In genomic region chr5:154276932-154277331, GRCh38 we compare ENCODE assay signal across 11 cellular contexts.
DNase-seq lines count a peak whose midpoint lies in the region; ATAC-seq lines count a peak whose summit lies in the region.
"Had no signal": no experiment of that assay in that cellular context is flagged by ENCODE, and none has a peak within 500 bp of the region (broad histone marks: within the 10 kb centered on the region; RNA-seq: fewer than 3 reads in every experiment).

No MANE protein-coding gene starts in this region.

- H3K4me1 Mint-ChIP-seq in activated T-helper 17 cell treated with anti-CD3 and anti-CD28 coated beads, Interleukin-2, amount 50 U/mL, for 72 hours = peaks cover 39% of the 10 kb centered on the region
- H3K4me1 Mint-ChIP-seq: WTC11 had no signal

- H3K4me3 ChIP-seq in GM23248 (no peak overlapping the region), skeletal muscle satellite cell (ENCODE audit: low read length) (no peak overlapping the region)

- H3F3A ChIP-seq in GM23248 (ENCODE audit: insufficient read depth) = peaks cover 54% of the 10 kb centered on the region

- H3K9me2 ChIP-seq in GM23248 (ENCODE audit: insufficient read depth) = no peaks in the 10 kb centered on the region

- in situ Hi-C loops in GM23248 (cut with MboI) = no loop called here
- in situ Hi-C loops in KBM-7 (cut with MboI; ENCODE audit: low pct_unique_long_range_greater_than_20kb, low sequenced_read_pairs) = no loop called here

- H3K27ac ChIP-seq in GM23248 (peak overlapping the region; percentile 76), caudate nucleus (ENCODE audit: low read depth, low read length) (no peak overlapping the region)

- no peaks in the 10 kb centered on the region for H4K20me1 ChIP-seq in GM23248 (ENCODE audit: insufficient read depth)

- peaks cover 66% of the 10 kb centered on the region for H3K79me2 ChIP-seq in GM23248 (ENCODE audit: insufficient read depth)

- no peak overlapping the region for H3K4me3 Mint-ChIP-seq in activated T-helper 17 cell treated with anti-CD3 and anti-CD28 coated beads, Interleukin-2, amount 50 U/mL, for 72 hours
- H3K4me3 Mint-ChIP-seq: WTC11 had no signal

- intact Hi-C loops in Right ventricle myocardium superior (cut with DNase I) = no loop called here

- H3K9ac ChIP-seq in GM23248 (peak overlapping the region; percentile 34; the same call in 1 of the 2 replicates), skeletal muscle satellite cell (ENCODE audit: low read depth, low read length) (no peak overlapping the region)

- DNase-seq in GM23248 (peak; percentile 96), Right ventricle myocardium superior (peak; percentile 76), caudate nucleus (lab: John Stamatoyannopoulos, UW) (no peak), KBM-7 (no peak)
- DNase-seq in NK-92 treated with Interleukin-12 subunit alpha and Interleukin-12 subunit beta, amount 100 ng/mL, for 24 hours (lab: John Stamatoyannopoulos, UW) = no peak
- no peak for DNase-seq in activated naive CD4-positive, alpha-beta T cell (lab: John Stamatoyannopoulos, UW)
- DNase-seq: GDM1, NCI-H2171 had no signal

- H3K27ac Mint-ChIP-seq in activated T-helper 17 cell treated with anti-CD3 and anti-CD28 coated beads, Interleukin-2, amount 50 U/mL, for 72 hours = peak overlapping the region; percentile 15
- H3K27ac Mint-ChIP-seq: WTC11 had no signal

- peak; percentile 15 for ATAC-seq in activated T-helper 17 cell treated with anti-CD3 and anti-CD28 coated beads, Interleukin-2, amount 50 U/mL, for 72 hours (replicated peaks)
- ATAC-seq in Right ventricle myocardium superior (ENCODE audit: poor library complexity) = peak; percentile 87
- ATAC-seq: WTC11 had no signal

- H3K4me1 ChIP-seq in GM23248 (ENCODE audit: insufficient read depth) (peaks cover 48% of the 10 kb centered on the region), skeletal muscle satellite cell (ENCODE audit: control insufficient read depth, insufficient read depth, low read length) (peaks cover 31% of the 10 kb centered on the region)

- H3K9me3 ChIP-seq in GM23248 (ENCODE audit: low read depth) = no peaks in the 10 kb centered on the region
- no peaks in the 10 kb centered on the region for H3K9me3 ChIP-seq in skeletal muscle satellite cell (replicated peaks; ENCODE audit: low read length)

- no peaks in the 10 kb centered on the region for H3K9me3 Mint-ChIP-seq in activated T-helper 17 cell treated with anti-CD3 and anti-CD28 coated beads, Interleukin-2, amount 50 U/mL, for 72 hours
- H3K9me3 Mint-ChIP-seq: WTC11 had no signal

- H3K4me2 ChIP-seq in GM23248 (ENCODE audit: unreplicated experiment) (peak overlapping the region; percentile 72), skeletal muscle satellite cell (ENCODE audit: low read length) (peak overlapping the region; percentile 32)

- H3K27me3 ChIP-seq in GM23248 (replicated peaks; ENCODE audit: insufficient read depth) (no peaks in the 10 kb centered on the region), skeletal muscle satellite cell (ENCODE audit: control insufficient read depth, insufficient read depth, low read length) (no peaks in the 10 kb centered on the region)

- WGBS in GM23248 (ENCODE audit: low coverage in 1 of 2, low lambda C conversion rate in 2 of 2, missing lambda C conversion rate in 2 of 2), 2 experiments = 0% methylated on average over 2 of the region's 2 CpGs

- no peaks in the 10 kb centered on the region for H3K36me3 Mint-ChIP-seq in activated T-helper 17 cell treated with anti-CD3 and anti-CD28 coated beads, Interleukin-2, amount 50 U/mL, for 72 hours (ENCODE audit: low read depth)
- H3K36me3 Mint-ChIP-seq: WTC11 had no signal

- no peaks in the 10 kb centered on the region for H3K27me3 Mint-ChIP-seq in activated T-helper 17 cell treated with anti-CD3 and anti-CD28 coated beads, Interleukin-2, amount 50 U/mL, for 72 hours

- H2AFZ ChIP-seq in GM23248 = no peak overlapping the region

- H3K36me3 ChIP-seq in GM23248 (ENCODE audit: low read depth) = no peaks in the 10 kb centered on the region
- H3K36me3 ChIP-seq in skeletal muscle satellite cell (ENCODE audit: insufficient read depth, low read length) = no peaks in the 10 kb centered on the region

Comparison
In these comparisons a context has a peak if more than half of its experiments do, and no peak if none do; other contexts are left out.
1. DNase-seq: peak in GM23248 (single experiment) and Right ventricle myocardium superior (single experiment); none in caudate nucleus (0 of 61), NK-92 treated with Interleukin-12 subunit alpha and Interleukin-12 subunit beta, amount 100 ng/mL, for 24 hours (single experiment), KBM-7 (single experiment) and activated naive CD4-positive, alpha-beta T cell (0 of 4).